ENCODE assay signal across 7 cellular contexts in genomic region chr5:75511435-75512382, GRCh38. TPM values are rescaled to one million over a fixed set of nuclear protein-coding genes. Genes with fewer than 3 reads are reported as not detected.
DNase-seq lines count a peak whose midpoint lies in the region; ATAC-seq, FAIRE-seq and TF ChIP-seq lines count a peak whose summit lies in the region.

A gene with protein sequence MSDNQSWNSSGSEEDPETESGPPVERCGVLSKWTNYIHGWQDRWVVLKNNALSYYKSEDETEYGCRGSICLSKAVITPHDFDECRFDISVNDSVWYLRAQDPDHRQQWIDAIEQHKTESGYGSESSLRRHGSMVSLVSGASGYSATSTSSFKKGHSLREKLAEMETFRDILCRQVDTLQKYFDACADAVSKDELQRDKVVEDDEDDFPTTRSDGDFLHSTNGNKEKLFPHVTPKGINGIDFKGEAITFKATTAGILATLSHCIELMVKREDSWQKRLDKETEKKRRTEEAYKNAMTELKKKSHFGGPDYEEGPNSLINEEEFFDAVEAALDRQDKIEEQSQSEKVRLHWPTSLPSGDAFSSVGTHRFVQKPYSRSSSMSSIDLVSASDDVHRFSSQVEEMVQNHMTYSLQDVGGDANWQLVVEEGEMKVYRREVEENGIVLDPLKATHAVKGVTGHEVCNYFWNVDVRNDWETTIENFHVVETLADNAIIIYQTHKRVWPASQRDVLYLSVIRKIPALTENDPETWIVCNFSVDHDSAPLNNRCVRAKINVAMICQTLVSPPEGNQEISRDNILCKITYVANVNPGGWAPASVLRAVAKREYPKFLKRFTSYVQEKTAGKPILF (minus strand): TSS chr5:75511629. CDS start chr5:75511207, 422 bp downstream.
Gene POLK, plus strand, starts transcription at chr5:75511891.

- TF ChIP-seq CTCF in astrocyte of the cerebellum (IDR thresholded peaks at IDR 0.05; ENCODE audit: low read depth, low read length, missing control alignments) = no peak

- FAIRE-seq in GM18507 (lab: Jason Lieb, UNC) = peak; percentile 100

- in situ Hi-C loops in astrocyte of the cerebellum (cut with HindIII; ENCODE audit: low sequenced_read_pairs) = no loop called here

- DNase-seq in GM18507 (ENCODE audit: extremely low spot score, insufficient read length, low read depth) (peak; percentile 88), NCI-H2029 treated with DMSO at 0.1 percent for 48 hours (lab: John Stamatoyannopoulos, UW) (peak; percentile 94), T-helper 9 cell (peak; percentile 86), astrocyte of the cerebellum (ENCODE audit: low read depth) (peak; percentile 97), hepatic stellate cell (ENCODE audit: low spot score) (peak; percentile 98), renal cortical epithelial cell (ENCODE audit: low read depth) (peak; percentile 95)

- ATAC-seq in HG02981 (IDR thresholded peaks at IDR 0.05; ENCODE audit: unreplicated experiment) = peak; percentile 86

- peak within 1 kb of the TSS; percentile 78 for H3K4me3 ChIP-seq in astrocyte of the cerebellum (ENCODE audit: low read depth, low read length)

RNA-seq across cellular contexts. Expression of the first gene that starts in this region (rescaled TPM):
- 26.0 and 77.0 TPM in 2 replicates for total RNA-seq in renal cortical epithelial cell

RNA-seq across cellular contexts. Expression of gene POLK, which starts in this region (rescaled TPM):
- total RNA-seq in renal cortical epithelial cell = 53.7 and 63.4 TPM in 2 replicates

Comparison
In these comparisons a context has a peak if more than half of its experiments do, and no peak if none do; other contexts are left out.
1. Peak in every context shown above with its lines: DNase-seq, ATAC-seq and H3K4me3 ChIP-seq.